9 cellular contexts compared by ENCODE assay signal in genomic region chr9:113594484-113595299, GRCh38.
A peak's percentile ranks its signal among the peaks of the same experiment; 100 is the strongest.
DNase-seq lines count a peak whose midpoint lies in the region; ATAC-seq and TF ChIP-seq lines count a peak whose summit lies in the region.
"Had no signal": no experiment of that assay in that cellular context is flagged by ENCODE, and none has a peak within 500 bp of the region (broad histone marks: within the 10 kb centered on the region; RNA-seq: fewer than 3 reads in every experiment).

No MANE protein-coding gene starts in this region.

- peaks cover 37% of the 10 kb centered on the region for H3K36me3 ChIP-seq in OCI-LY3 (replicated peaks; ENCODE audit: low read depth, low read length)
- H3K36me3 ChIP-seq in endodermal cell (ENCODE audit: control insufficient read depth, insufficient read depth, low read length), result peaks cover 15% of the 10 kb centered on the region
- peaks cover 63% of the 10 kb centered on the region for H3K36me3 ChIP-seq in lower lobe of right lung
- H3K36me3 ChIP-seq in subcutaneous abdominal adipose tissue (ENCODE audit: control insufficient read depth in 5 of 5, insufficient read depth in 5 of 5, low read length in 5 of 5), result peaks cover 0 to 36% (median 27%) of the 10 kb centered on the region in 5 donors

- peaks cover 20% of the 10 kb centered on the region for H3K36me3 Mint-ChIP-seq in endodermal cell (ENCODE audit: low read depth)

- no peak overlapping the region for H2AFZ ChIP-seq in OCI-LY3 (ENCODE audit: low read depth, low read length)

- H3K4me3 Mint-ChIP-seq in endodermal cell, result peak overlapping the region; percentile 86

- H3K27me3 ChIP-seq in OCI-LY3 (ENCODE audit: low read depth, low read length) (no peaks in the 10 kb centered on the region), endodermal cell (ENCODE audit: control insufficient read depth, insufficient read depth, low read length, poor library complexity, severe bottlenecking) (no peaks in the 10 kb centered on the region), lower lobe of right lung (ENCODE audit: low read depth) (no peaks in the 10 kb centered on the region), subcutaneous abdominal adipose tissue (ENCODE audit: control insufficient read depth in 5 of 5, insufficient read depth in 4 of 5, low read length in 5 of 5) (no peaks in the 10 kb centered on the region)

- no peaks in the 10 kb centered on the region for H4K20me1 ChIP-seq in OCI-LY3 (ENCODE audit: insufficient read depth, low read length)

- H3K9ac ChIP-seq in OCI-LY3 (ENCODE audit: low read length) (peak overlapping the region; percentile 80), endodermal cell (ENCODE audit: extremely low read depth, low read length, poor library complexity, severe bottlenecking) (peak overlapping the region; percentile 77), subcutaneous abdominal adipose tissue (ENCODE audit: low read length in 5 of 5) (peak overlapping the region; percentile 81 to 99 (median 84))
- H3K9ac ChIP-seq: KMS-11 had no signal

- peak overlapping the region; percentile 91 for H3K27ac Mint-ChIP-seq in endodermal cell

- peak overlapping the region; percentile 94 for H3K4me3 ChIP-seq in OCI-LY3 (ENCODE audit: low read length)
- peak overlapping the region; percentile 91 for H3K4me3 ChIP-seq in endodermal cell (ENCODE audit: low read length)
- peak overlapping the region; percentile 62 for H3K4me3 ChIP-seq in lower lobe of right lung
- H3K4me3 ChIP-seq in subcutaneous abdominal adipose tissue (ENCODE audit: low read depth in 1 of 5, low read length in 5 of 5), result peak overlapping the region; percentile 86 to 97 (median 89)

- no peaks in the 10 kb centered on the region for H3K27me3 Mint-ChIP-seq in endodermal cell (ENCODE audit: insufficient read depth)

- H3K4me1 Mint-ChIP-seq in endodermal cell, result peaks cover 31% of the 10 kb centered on the region

- H3K9me3 ChIP-seq in OCI-LY3 (ENCODE audit: insufficient read depth, low read length) (no peaks in the 10 kb centered on the region), endodermal cell (ENCODE audit: control insufficient read depth, low read length) (no peaks in the 10 kb centered on the region), lower lobe of right lung (no peaks in the 10 kb centered on the region), subcutaneous abdominal adipose tissue (ENCODE audit: control insufficient read depth in 5 of 5, low read length in 5 of 5) (no peaks in the 10 kb centered on the region)

- intact Hi-C loops in lower lobe of right lung (cut with DNase I), result loop anchor here (5.0 kb wide), 1 partner anchor 63 kb away; no protein-coding TSS in a partner anchor

- peaks cover 47% of the 10 kb centered on the region for H3K4me1 ChIP-seq in OCI-LY3 (ENCODE audit: low read length)
- peaks cover 13% of the 10 kb centered on the region for H3K4me1 ChIP-seq in endodermal cell (ENCODE audit: control insufficient read depth, insufficient read depth, low read length)
- peaks cover 66% of the 10 kb centered on the region for H3K4me1 ChIP-seq in lower lobe of right lung
- H3K4me1 ChIP-seq in subcutaneous abdominal adipose tissue (ENCODE audit: control insufficient read depth in 5 of 5, insufficient read depth in 5 of 5, low read length in 5 of 5), result peaks cover 26 to 96% (median 84%) of the 10 kb centered on the region in 5 donors

- H3K27ac ChIP-seq in OCI-LY3 (ENCODE audit: low read length) (peak overlapping the region; percentile 88), endodermal cell (ENCODE audit: low read depth, low read length) (peak overlapping the region; percentile 57), lower lobe of right lung (peak overlapping the region; percentile 81), subcutaneous abdominal adipose tissue (ENCODE audit: low read depth, low read length) (peak overlapping the region; percentile 95)
- H3K27ac ChIP-seq: KMS-11 had no signal

- DNase-seq in endodermal cell, result no peak
- DNase-seq in lower lobe of right lung, result peak; percentile 29
- no peak for DNase-seq in NAMALWA (ENCODE audit: low spot score)
- no peak for DNase-seq in NCI-H1694 (lab: John Stamatoyannopoulos, UW)

- ATAC-seq in lower lobe of right lung, result no peak
- no peak for ATAC-seq in HG03175 (IDR thresholded peaks at IDR 0.05; ENCODE audit: unreplicated experiment)
- ATAC-seq in GM21360 (IDR thresholded peaks at IDR 0.05; ENCODE audit: unreplicated experiment), result no peak

- H3K9me3 Mint-ChIP-seq in endodermal cell, result no peaks in the 10 kb centered on the region

- H3K4me2 ChIP-seq in OCI-LY3 (ENCODE audit: low read length), result peak overlapping the region; percentile 100
- H3K4me2 ChIP-seq: KMS-11 had no signal

- 56 to 70% methylated on average over 15 to 19 of the region's 19 CpGs for WGBS in endodermal cell (ENCODE audit: insufficient coverage in 1 of 2, insufficient read length in 1 of 2), 2 experiments

- TF ChIP-seq CTCF in OCI-LY3 (IDR thresholded peaks at IDR 0.05; ENCODE audit: low read depth, low read length) (no peak), endodermal cell (conservative IDR thresholded peaks at IDR 0.05) (no peak), lower lobe of right lung (IDR thresholded peaks at IDR 0.05) (no peak)

- H3K79me2 ChIP-seq in OCI-LY3 (ENCODE audit: low read length), result peaks cover 20% of the 10 kb centered on the region
